9 cellular contexts compared by ENCODE assay signal in the genomic region with DNA sequence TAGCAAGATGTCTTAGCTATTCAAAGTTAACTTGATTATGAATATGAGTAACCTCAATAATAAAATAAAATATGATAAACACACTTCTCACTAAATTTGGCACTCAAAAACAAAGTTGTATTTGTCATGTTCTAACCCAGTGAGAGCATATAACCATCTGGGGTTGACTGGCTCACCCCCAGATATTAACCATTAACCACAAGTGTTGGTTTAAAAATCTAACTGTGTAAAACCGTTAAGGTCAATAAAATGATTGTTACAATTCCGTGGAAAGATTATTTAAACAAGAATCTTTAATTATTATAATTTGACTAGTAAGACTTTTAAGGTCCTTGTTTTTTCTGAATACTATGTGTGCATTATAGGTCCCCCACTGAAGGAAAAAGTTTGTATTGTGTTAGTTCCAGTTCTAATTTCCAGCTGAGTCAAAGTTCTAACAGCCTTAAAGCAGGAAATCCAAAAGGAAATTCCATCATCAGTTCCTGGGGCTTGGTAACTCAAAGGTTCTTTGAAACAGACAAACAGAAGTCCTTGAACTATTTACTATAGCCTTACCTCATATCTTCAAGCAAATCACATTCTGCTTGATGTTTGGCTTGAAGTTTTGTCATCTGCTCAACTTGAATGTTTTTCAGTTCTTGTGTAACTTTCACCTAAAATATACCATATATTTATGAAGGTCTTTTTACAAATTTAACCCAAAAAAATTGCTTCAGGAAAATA. TPM values are rescaled to one million over a fixed set of nuclear protein-coding genes. Genes with fewer than 3 reads are reported as not detected.
A peak's percentile ranks its signal among the peaks of the same experiment; 100 is the strongest.
DNase-seq lines count a peak whose midpoint lies in the region; ATAC-seq and TF ChIP-seq lines count a peak whose summit lies in the region.
"Had no signal": no experiment of that assay in that cellular context is flagged by ENCODE, and none has a peak within 500 bp of the region (broad histone marks: within the 10 kb centered on the region; RNA-seq: fewer than 3 reads in every experiment).

No MANE protein-coding gene starts in this region.

- DNase-seq in activated CD4-positive, alpha-beta T cell treated with anti-CD3 and anti-CD28 coated beads, Interleukin-2, amount 10 ng/mL, durations not matched to agents 24 days and 14 days, result no peak
- DNase-seq in activated CD4-positive, alpha-beta T cell treated with anti-CD3 and anti-CD28 coated beads for 1 hour, result no peak
- DNase-seq in WERI-Rb-1 (no peak), hepatocyte (ENCODE audit: low spot score) (no peak), stomach (no peak), posterior vena cava (ENCODE audit: low spot score) (no peak)
- DNase-seq: islet precursor cell had no signal

- no peaks in the 10 kb centered on the region for H3K9me2 ChIP-seq in hepatocyte (replicated peaks; ENCODE audit: insufficient read depth)

- peak overlapping the region; percentile 94; the same call in 1 of the 2 replicates for H3K27ac ChIP-seq in WERI-Rb-1
- peak overlapping the region; percentile 7 for H3K27ac ChIP-seq in hepatocyte
- peak overlapping the region in 4 of 5 donors; percentile 94 to 98 (median 97) for H3K27ac ChIP-seq in stomach

- H3K4me3 ChIP-seq in WERI-Rb-1 (ENCODE audit: low read depth, low read length), result peak overlapping the region; percentile 86; the same call in 1 of the 2 replicates
- peak overlapping the region; percentile 95 for H3K4me3 ChIP-seq in hepatocyte
- H3K4me3 ChIP-seq in stomach, result peak overlapping the region in 3 of 4 donors; percentile 91 to 97 (median 95)

- no peak for TF ChIP-seq POLR2A in stomach (IDR thresholded peaks at IDR 0.05)

- H4K20me1 ChIP-seq in hepatocyte (ENCODE audit: insufficient read depth, poor library complexity, severe bottlenecking), result no peaks in the 10 kb centered on the region

- peaks cover 38% of the 10 kb centered on the region for H3K4me1 Mint-ChIP-seq in activated CD4-positive, alpha-beta T cell treated with anti-CD3 and anti-CD28 coated beads, Interleukin-2, amount 10 ng/mL, durations not matched to agents 24 days and 14 days

- 44% methylated on average over 2 of the region's 2 CpGs for WGBS in hepatocyte (ENCODE audit: low lambda C conversion rate, missing lambda C conversion rate)
- 13 to 19% (median 15%) methylated on average over 2 of the region's 2 CpGs for WGBS in stomach, 5 donors

- peaks cover 16% of the 10 kb centered on the region for H3K36me3 Mint-ChIP-seq in activated CD4-positive, alpha-beta T cell treated with anti-CD3 and anti-CD28 coated beads, Interleukin-2, amount 10 ng/mL, durations not matched to agents 24 days and 14 days (ENCODE audit: low read depth)

- H3K36me3 ChIP-seq in WERI-Rb-1 (peaks cover 22% of the 10 kb centered on the region), hepatocyte (replicated peaks; ENCODE audit: insufficient read depth, low read depth) (no peaks in the 10 kb centered on the region), stomach (peaks cover 0 to 14% (median 3%) of the 10 kb centered on the region in 4 donors)

- no peak for TF ChIP-seq CTCF in WERI-Rb-1 (IDR thresholded peaks at IDR 0.05; ENCODE audit: low read depth, low read length)
- no peak for TF ChIP-seq CTCF in hepatocyte (IDR thresholded peaks at IDR 0.05; ENCODE audit: poor library complexity)
- no peak for TF ChIP-seq CTCF in stomach (IDR thresholded peaks at IDR 0.05)

- H3K79me2 ChIP-seq in hepatocyte, result peaks cover 61% of the 10 kb centered on the region

- ATAC-seq in GM21786 (IDR thresholded peaks at IDR 0.05; ENCODE audit: unreplicated experiment), result no peak
- ATAC-seq in GM19328 (IDR thresholded peaks at IDR 0.05; ENCODE audit: unreplicated experiment), result no peak

- H3K4me3 Mint-ChIP-seq in activated CD4-positive, alpha-beta T cell treated with anti-CD3 and anti-CD28 coated beads, Interleukin-2, amount 10 ng/mL, durations not matched to agents 24 days and 14 days, result peak overlapping the region; percentile 99

- H3K27me3 ChIP-seq in WERI-Rb-1 (ENCODE audit: insufficient read depth, low read depth, severe bottlenecking) (no peaks in the 10 kb centered on the region), hepatocyte (no peaks in the 10 kb centered on the region), stomach (no peaks in the 10 kb centered on the region)

- TF ChIP-seq EP300 in stomach (IDR thresholded peaks at IDR 0.05), result no peak

- no peaks in the 10 kb centered on the region for H3K9me3 Mint-ChIP-seq in activated CD4-positive, alpha-beta T cell treated with anti-CD3 and anti-CD28 coated beads, Interleukin-2, amount 10 ng/mL, durations not matched to agents 24 days and 14 days

- H2AFZ ChIP-seq in hepatocyte, result no peak overlapping the region

- H3K4me1 ChIP-seq in hepatocyte (ENCODE audit: insufficient read depth), result peaks cover 25% of the 10 kb centered on the region
- H3K4me1 ChIP-seq in stomach, result peaks cover 20 to 67% (median 52%) of the 10 kb centered on the region in 4 donors

- intact Hi-C loops in activated CD4-positive, alpha-beta T cell treated with anti-CD3 and anti-CD28 coated beads, Interleukin-2, amount 10 ng/mL, durations not matched to agents 24 days and 14 days (cut with micrococcal nuclease), result loop anchor here (2.0 to 5.0 kb wide), 3 partner anchors 39 to 217 kb away; no protein-coding TSS in a partner anchor
- intact Hi-C loops in stomach (cut with DNase I; ENCODE audit: low total_unique reads), result no loop called here
- intact Hi-C loops in posterior vena cava (cut with DNase I), result loop anchor here (10.0 kb wide), 2 partner anchors 315 to 685 kb away; no protein-coding TSS in a partner anchor

- H3K4me2 ChIP-seq in hepatocyte, result peak overlapping the region; percentile 97

- H3K27me3 Mint-ChIP-seq in activated CD4-positive, alpha-beta T cell treated with anti-CD3 and anti-CD28 coated beads, Interleukin-2, amount 10 ng/mL, durations not matched to agents 24 days and 14 days, result no peaks in the 10 kb centered on the region

- H3K9me3 ChIP-seq in WERI-Rb-1 (ENCODE audit: severe bottlenecking) (no peaks in the 10 kb centered on the region), hepatocyte (ENCODE audit: low read depth) (no peaks in the 10 kb centered on the region), stomach (no peaks in the 10 kb centered on the region)

- H3K27ac Mint-ChIP-seq in activated CD4-positive, alpha-beta T cell treated with anti-CD3 and anti-CD28 coated beads, Interleukin-2, amount 10 ng/mL, durations not matched to agents 24 days and 14 days, result no peak overlapping the region

RNA-seq across cellular contexts. Expression of a gene that starts 2.5 kb away (rescaled TPM):
- total RNA-seq in activated CD4-positive, alpha-beta T cell treated with anti-CD3 and anti-CD28 coated beads, Interleukin-2, amount 10 ng/mL, durations not matched to agents 24 days and 14 days, result 20.4 and 22.4 TPM in 2 replicates
- total RNA-seq in hepatocyte (13.1 and 14.2 TPM in 2 replicates), stomach (10 to 100 TPM; 11.6 to 64.3 (median 21.8) TPM), posterior vena cava (10 to 100 TPM; 55.6 to 62.1 TPM)
- polyA plus RNA-seq in hepatocyte (9.1 and 11.0 TPM in 2 replicates), stomach (1 to 10 TPM; 5.7 to 9.8 (median 9.6) TPM)

Comparison
In these comparisons a context has a peak if more than half of its experiments do, and no peak if none do; other contexts are left out.
1. H3K27ac ChIP-seq: peak in every context shown above with its lines; median percentile 97 in stomach; 94 in WERI-Rb-1; 7 in hepatocyte.